Comparison of ENCODE assay signal across 23 cellular contexts in genomic region chr14:101017806-101018560, GRCh38.
DNase-seq lines count a peak whose midpoint lies in the region; ATAC-seq and TF ChIP-seq lines count a peak whose summit lies in the region.
"Had no signal": no experiment of that assay in that cellular context is flagged by ENCODE, and none has a peak within 500 bp of the region (broad histone marks: within the 10 kb centered on the region; RNA-seq: fewer than 3 reads in every experiment).

No MANE protein-coding gene starts in this region.

- H4K91ac ChIP-seq in IMR-90 (ENCODE audit: insufficient read depth, low read depth, low read length): no peak overlapping the region

- CTCF ChIA-PET in IMR-90 (lab: Yijun Ruan, JAX) (no interaction called here), Caco-2 (lab: Charles Lee) (no interaction called here)

- intact Hi-C loops in IMR-90 (cut with micrococcal nuclease) (no loop called here), esophagus muscularis mucosa (cut with DNase I) (no loop called here), sigmoid colon (cut with DNase I) (no loop called here), Caco-2 (cut with micrococcal nuclease; ENCODE audit: unreplicated experiment) (no loop called here)

- WGBS in IMR-90 (ENCODE audit: extremely low coverage in 2 of 2, insufficient read length in 1 of 2), 2 experiments: 100% methylated on average over 7 of the region's 13 CpGs; no CpG with 5 or more reads in 1 of the 2 experiments
- 91% methylated on average over 13 of the region's 13 CpGs for WGBS in esophagus muscularis mucosa
- 87 to 92% methylated on average over 13 of the region's 13 CpGs for WGBS in sigmoid colon, 2 donors

- H3K4me1 ChIP-seq in IMR-90 (ENCODE audit: control insufficient read depth, insufficient read depth, low read length) (no peaks in the 10 kb centered on the region), esophagus muscularis mucosa (no peaks in the 10 kb centered on the region), sigmoid colon (no peaks in the 10 kb centered on the region), Caco-2 (no peaks in the 10 kb centered on the region)
- H3K4me1 ChIP-seq: gastroesophageal sphincter had no signal

- H3K9me3 Mint-ChIP-seq in Caco-2 (ENCODE audit: unreplicated experiment): peaks cover 14% of the 10 kb centered on the region
- H3K9me3 Mint-ChIP-seq: activated T-cell treated with anti-CD3 and anti-CD28 coated beads, Interleukin-2, amount 50 U/mL, for 24 hours had no signal

- no peaks in the 10 kb centered on the region for H3K9me3 ChIP-seq in IMR-90 (ENCODE audit: control insufficient read depth, insufficient read depth, low read length)
- no peaks in the 10 kb centered on the region for H3K9me3 ChIP-seq in esophagus muscularis mucosa
- H3K9me3 ChIP-seq in sigmoid colon: no peaks in the 10 kb centered on the region
- no peaks in the 10 kb centered on the region for H3K9me3 ChIP-seq in Caco-2
- H3K9me3 ChIP-seq: gastroesophageal sphincter had no signal

- no peak overlapping the region for H3K4me2 ChIP-seq in IMR-90 (ENCODE audit: low read depth, low read length)
- H3K4me2 ChIP-seq: KMS-11 had no signal

- no peak overlapping the region for H2BK20ac ChIP-seq in IMR-90 (ENCODE audit: low read depth, low read length)

- TF ChIP-seq CTCF in IMR-90 (conservative IDR thresholded peaks at IDR 0.05; ENCODE audit: low read depth, low read length) (no peak), esophagus muscularis mucosa (IDR thresholded peaks at IDR 0.05) (no peak), sigmoid colon (IDR thresholded peaks at IDR 0.05) (no peak), Caco-2 (IDR thresholded peaks at IDR 0.05; ENCODE audit: insufficient read depth in 1 of 2, low read depth in 1 of 2, low read length in 1 of 2, severe bottlenecking in 1 of 2, unreplicated experiment in 1 of 2) (no peak)

- DNase-seq in H7: peak; percentile 8
- DNase-seq in IMR-90: no peak
- DNase-seq in esophagus muscularis mucosa (ENCODE audit: extremely low spot score): peak; percentile 74
- peak; percentile 41 for DNase-seq in sigmoid colon
- DNase-seq in NCI-H146 treated with DMSO at 0.1 percent for 48 hours (lab: John Stamatoyannopoulos, UW; ENCODE audit: unreplicated experiment): no peak
- no peak for DNase-seq in Caco-2
- DNase-seq: activated CD4-positive, alpha-beta T cell treated with anti-CD3 and anti-CD28 coated beads for 1 hour; activated naive CD4-positive, alpha-beta T cell treated with anti-CD3 and anti-CD28 coated beads, Interleukin-2, amount 50 U/mL, for 16 hours; amygdala; Calu3; cortex of kidney; MM.1S; NCI-H1417 treated with DMSO at 0.1 percent for 48 hours; NCI-H446 treated with DMSO at 0.1 percent for 48 hours; RPMI8226; trophoblast cell had no signal

- POLR2A ChIA-PET in IMR-90 (lab: Charles Lee; ENCODE audit: unreplicated experiment): no interaction called here
- POLR2A ChIA-PET in Caco-2 (lab: Charles Lee): no interaction called here

- no peak for TF ChIP-seq RAD21 in IMR-90 (IDR thresholded peaks at IDR 0.05; ENCODE audit: low read length)

- H4K8ac ChIP-seq in IMR-90 (ENCODE audit: low read depth in 2 of 2, low read length in 2 of 2): no peak overlapping the region

- no peak overlapping the region for H2AK5ac ChIP-seq in IMR-90 (ENCODE audit: low read depth, low read length)

- H2BK120ac ChIP-seq in IMR-90 (ENCODE audit: low read depth, low read length): no peak overlapping the region

- H3K56ac ChIP-seq in IMR-90 (ENCODE audit: extremely low read depth, insufficient read depth, low read length): no peak overlapping the region; the same call in 1 of the 2 replicates

- ATAC-seq in IMR-90 (ENCODE audit: low read depth) (no peak), GM18505 (IDR thresholded peaks at IDR 0.05; ENCODE audit: unreplicated experiment) (no peak)
- ATAC-seq: activated CD8-positive, alpha-beta T cell treated with anti-CD3 and anti-CD28 coated beads, Interleukin-2, amount 10 ng/mL, durations not matched to agents 7 days and 5 days; gastroesophageal sphincter; naive thymus-derived CD8-positive, alpha-beta T cell had no signal

- no peak overlapping the region for H3K14ac ChIP-seq in IMR-90 (replicated peaks; ENCODE audit: low read depth, low read length)

- no peak overlapping the region for H3K4me3 Mint-ChIP-seq in Caco-2 (ENCODE audit: unreplicated experiment)
- H3K4me3 Mint-ChIP-seq: activated CD8-positive, alpha-beta T cell treated with anti-CD3 and anti-CD28 coated beads, Interleukin-2, amount 10 ng/mL, durations not matched to agents 7 days and 5 days; activated T-cell treated with anti-CD3 and anti-CD28 coated beads, Interleukin-2, amount 50 U/mL, for 24 hours; CD14-positive monocyte; naive thymus-derived CD8-positive, alpha-beta T cell had no signal

- peaks cover 15% of the 10 kb centered on the region for H3K9me1 ChIP-seq in IMR-90 (ENCODE audit: insufficient read depth, low read length)

- no peak overlapping the region for H3K27ac ChIP-seq in IMR-90 (ENCODE audit: insufficient read depth, low read length)
- no peak overlapping the region for H3K27ac ChIP-seq in esophagus muscularis mucosa (replicated peaks in 1 of 4)
- no peak overlapping the region for H3K27ac ChIP-seq in sigmoid colon
- H3K27ac ChIP-seq: gastroesophageal sphincter, KMS-11 had no signal

- H2AK9ac ChIP-seq in IMR-90 (replicated peaks; ENCODE audit: low read depth, low read length, poor library complexity): peak overlapping the region; percentile 1

- peaks cover 4 to 53% of the 10 kb centered on the region in 2 experiments; a peak in 3 of 4 replicates for H3K79me1 ChIP-seq in IMR-90 (ENCODE audit: low read depth in 1 of 2, low read length in 2 of 2)

- H3K4me1 Mint-ChIP-seq in Caco-2 (ENCODE audit: low read depth, unreplicated experiment): no peaks in the 10 kb centered on the region
- H3K4me1 Mint-ChIP-seq: CD14-positive monocyte had no signal

- peaks cover 65% of the 10 kb centered on the region for H4K20me1 ChIP-seq in IMR-90 (ENCODE audit: insufficient read depth, low read length)

- TF ChIP-seq EP300 in esophagus muscularis mucosa (IDR thresholded peaks at IDR 0.05): no peak
- no peak for TF ChIP-seq EP300 in sigmoid colon (IDR thresholded peaks at IDR 0.05)

- H3K27ac Mint-ChIP-seq in Caco-2 (ENCODE audit: unreplicated experiment): no peak overlapping the region
- H3K27ac Mint-ChIP-seq: activated CD8-positive, alpha-beta T cell treated with anti-CD3 and anti-CD28 coated beads, Interleukin-2, amount 10 ng/mL, durations not matched to agents 7 days and 5 days; activated T-cell treated with anti-CD3 and anti-CD28 coated beads, Interleukin-2, amount 50 U/mL, for 24 hours; CD14-positive monocyte; naive thymus-derived CD8-positive, alpha-beta T cell had no signal

- no TSS peak for BruUV-seq in IMR-90 (replicated peaks; lab: Mats Ljungman, UMichigan)
- no TSS peak for BruUV-seq in Caco-2 (replicated peaks; lab: Mats Ljungman, UMichigan)

- H2BK5ac ChIP-seq in IMR-90 (ENCODE audit: low read depth, low read length, poor library complexity, severe bottlenecking): no peak overlapping the region

- dilution Hi-C loops in IMR-90 (cut with HindIII; ENCODE audit: low sequenced_read_pairs, unreplicated experiment): no loop called here

- no peak overlapping the region for H2BK15ac ChIP-seq in IMR-90 (ENCODE audit: low read depth, low read length)

- H3K36me3 ChIP-seq in H7 (replicated peaks; ENCODE audit: control insufficient read depth, insufficient read depth, low read length) (no peaks in the 10 kb centered on the region), IMR-90 (ENCODE audit: control insufficient read depth, insufficient read depth, low read length) (peaks cover 41% of the 10 kb centered on the region), esophagus muscularis mucosa (no peaks in the 10 kb centered on the region), sigmoid colon (no peaks in the 10 kb centered on the region), Caco-2 (ENCODE audit: control insufficient read depth, insufficient read depth, low read length) (no peaks in the 10 kb centered on the region)
- H3K36me3 ChIP-seq: gastroesophageal sphincter had no signal

- no peak overlapping the region for H3K23ac ChIP-seq in IMR-90 (ENCODE audit: low read depth, low read length)

- no peak overlapping the region for H3K18ac ChIP-seq in IMR-90 (ENCODE audit: low read depth, low read length)

- no peak overlapping the region for H4K5ac ChIP-seq in IMR-90 (ENCODE audit: low read depth, low read length)

- in situ Hi-C loops in IMR-90 (cut with MboI; ENCODE audit: low sequenced_read_pairs): no loop called here

- peaks cover 8% of the 10 kb centered on the region for H3K27me3 Mint-ChIP-seq in Caco-2 (ENCODE audit: insufficient read depth, unreplicated experiment)

- TF ChIP-seq POLR2A in IMR-90 (IDR thresholded peaks at IDR 0.05; ENCODE audit: low read depth, low read length) (no peak), esophagus muscularis mucosa (IDR thresholded peaks at IDR 0.05; ENCODE audit: low read depth) (no peak), sigmoid colon (IDR thresholded peaks at IDR 0.05) (no peak), GM18505 (IDR thresholded peaks at IDR 0.05; ENCODE audit: borderline replicate concordance, extremely low read depth, insufficient read depth, insufficient read length) (no peak)

- H3K27me3 ChIP-seq in H7 (ENCODE audit: control insufficient read depth, insufficient read depth, low read length) (no peaks in the 10 kb centered on the region), IMR-90 (ENCODE audit: control insufficient read depth, insufficient read depth, low read length) (no peaks in the 10 kb centered on the region), esophagus muscularis mucosa (peaks cover 0 to 15% (median 0%) of the 10 kb centered on the region in 4 donors), sigmoid colon (no peaks in the 10 kb centered on the region), Caco-2 (replicated peaks; ENCODE audit: control insufficient read depth, insufficient read depth, low read length) (no peaks in the 10 kb centered on the region)

- no peak overlapping the region for H3K9ac ChIP-seq in IMR-90 (ENCODE audit: low read depth, low read length)
- H3K9ac ChIP-seq: KMS-11 had no signal

- no peak overlapping the region for H2AFZ ChIP-seq in IMR-90 (replicated peaks; ENCODE audit: low read length, poor library complexity)

- H3K36me3 Mint-ChIP-seq in Caco-2 (ENCODE audit: insufficient read depth, unreplicated experiment): no peaks in the 10 kb centered on the region
- H3K36me3 Mint-ChIP-seq: CD14-positive monocyte; naive thymus-derived CD8-positive, alpha-beta T cell had no signal

- H3K4ac ChIP-seq in IMR-90 (ENCODE audit: low read depth, low read length): no peak overlapping the region

- H3K4me3 ChIP-seq in H7 (ENCODE audit: insufficient read depth, low read depth, low read length) (no peak overlapping the region), IMR-90 (ENCODE audit: insufficient read depth, low read depth, low read length) (no peak overlapping the region), esophagus muscularis mucosa (no peak overlapping the region), sigmoid colon (no peak overlapping the region), Caco-2 (ENCODE audit: low read depth, low read length) (no peak overlapping the region)
- H3K4me3 ChIP-seq: gastroesophageal sphincter had no signal

TF ChIP-seq in IMR-90, 13 proteins besides CTCF, POLR2A, EP300 and RAD21 (continues in another document):
- TF ChIP-seq RCOR1 (IDR thresholded peaks at IDR 0.05; ENCODE audit: insufficient replicate concordance, low read length): no peak
- no peak for TF ChIP-seq MAZ (IDR thresholded peaks at IDR 0.05; ENCODE audit: borderline replicate concordance, low read depth, low read length)
- TF ChIP-seq CHD1 (IDR thresholded peaks at IDR 0.05; ENCODE audit: low read depth, low read length): no peak

Comparison
In these comparisons a context has a peak if more than half of its experiments do, and no peak if none do; other contexts are left out.
1. DNase-seq: peak in H7 (single experiment), esophagus muscularis mucosa (single experiment) and sigmoid colon (single experiment); none in IMR-90 (single experiment), NCI-H146 treated with DMSO at 0.1 percent for 48 hours (single experiment) and Caco-2 (0 of 2).